Comparison of ENCODE assay signal across 1 cellular context in the genomic region with DNA sequence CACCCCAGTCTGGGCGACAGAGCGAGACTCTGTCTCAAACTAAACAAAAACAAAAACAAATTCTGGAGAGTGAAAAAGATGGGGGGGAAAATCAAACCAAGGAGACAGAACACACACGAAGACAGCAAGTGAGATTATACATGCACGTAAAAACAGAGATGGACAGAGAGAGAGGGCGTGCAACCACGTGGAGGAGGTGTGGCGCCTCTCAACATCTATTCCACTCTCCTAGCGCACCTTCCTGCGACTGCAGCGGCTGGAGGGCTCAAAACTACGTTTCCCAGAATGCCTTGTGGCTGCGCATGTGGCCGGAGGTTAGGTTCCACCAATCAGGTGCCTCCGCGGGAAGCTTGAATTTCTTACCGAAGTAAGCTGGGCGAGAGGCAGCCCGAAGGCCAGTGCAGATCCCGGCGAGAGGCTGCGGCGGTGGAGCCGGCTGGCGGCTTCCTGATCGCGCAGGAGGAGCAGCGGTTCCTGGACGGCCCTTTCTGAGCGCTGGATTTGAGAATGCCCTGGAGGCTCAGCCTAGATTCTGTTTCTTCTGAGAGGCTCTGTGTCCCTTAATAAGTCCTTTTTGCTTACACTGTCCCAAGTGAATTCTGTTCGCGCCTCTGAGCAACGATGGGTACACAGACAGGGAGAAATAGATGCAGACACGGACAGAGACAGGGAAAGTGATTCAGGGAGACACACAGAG.
TF ChIP-seq lines count a peak whose summit lies in the region.

No MANE protein-coding gene starts in this region.

TF ChIP-seq in K562, 482 proteins besides CTCF, POLR2A, EP300 and RAD21 (continued from another document and continues in another):
- TF ChIP-seq, protein P1, sequence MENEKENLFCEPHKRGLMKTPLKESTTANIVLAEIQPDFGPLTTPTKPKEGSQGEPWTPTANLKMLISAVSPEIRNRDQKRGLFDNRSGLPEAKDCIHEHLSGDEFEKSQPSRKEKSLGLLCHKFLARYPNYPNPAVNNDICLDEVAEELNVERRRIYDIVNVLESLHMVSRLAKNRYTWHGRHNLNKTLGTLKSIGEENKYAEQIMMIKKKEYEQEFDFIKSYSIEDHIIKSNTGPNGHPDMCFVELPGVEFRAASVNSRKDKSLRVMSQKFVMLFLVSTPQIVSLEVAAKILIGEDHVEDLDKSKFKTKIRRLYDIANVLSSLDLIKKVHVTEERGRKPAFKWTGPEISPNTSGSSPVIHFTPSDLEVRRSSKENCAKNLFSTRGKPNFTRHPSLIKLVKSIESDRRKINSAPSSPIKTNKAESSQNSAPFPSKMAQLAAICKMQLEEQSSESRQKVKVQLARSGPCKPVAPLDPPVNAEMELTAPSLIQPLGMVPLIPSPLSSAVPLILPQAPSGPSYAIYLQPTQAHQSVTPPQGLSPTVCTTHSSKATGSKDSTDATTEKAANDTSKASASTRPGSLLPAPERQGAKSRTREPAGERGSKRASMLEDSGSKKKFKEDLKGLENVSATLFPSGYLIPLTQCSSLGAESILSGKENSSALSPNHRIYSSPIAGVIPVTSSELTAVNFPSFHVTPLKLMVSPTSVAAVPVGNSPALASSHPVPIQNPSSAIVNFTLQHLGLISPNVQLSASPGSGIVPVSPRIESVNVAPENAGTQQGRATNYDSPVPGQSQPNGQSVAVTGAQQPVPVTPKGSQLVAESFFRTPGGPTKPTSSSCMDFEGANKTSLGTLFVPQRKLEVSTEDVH (IDR thresholded peaks at IDR 0.05; ENCODE audit: low read depth, partially characterized antibody): peak; percentile 62
- TF ChIP-seq CBFA2T2 (conservative IDR thresholded peaks at IDR 0.05): peak; percentile 28; the same call in 1 of the 2 replicates
- TF ChIP-seq TEAD1 (CRISPR knock-in tag; IDR thresholded peaks at IDR 0.05): peak in 1 of 2 experiments; percentile 55; a peak in 1 of 4 replicates
- TF ChIP-seq, protein P2, sequence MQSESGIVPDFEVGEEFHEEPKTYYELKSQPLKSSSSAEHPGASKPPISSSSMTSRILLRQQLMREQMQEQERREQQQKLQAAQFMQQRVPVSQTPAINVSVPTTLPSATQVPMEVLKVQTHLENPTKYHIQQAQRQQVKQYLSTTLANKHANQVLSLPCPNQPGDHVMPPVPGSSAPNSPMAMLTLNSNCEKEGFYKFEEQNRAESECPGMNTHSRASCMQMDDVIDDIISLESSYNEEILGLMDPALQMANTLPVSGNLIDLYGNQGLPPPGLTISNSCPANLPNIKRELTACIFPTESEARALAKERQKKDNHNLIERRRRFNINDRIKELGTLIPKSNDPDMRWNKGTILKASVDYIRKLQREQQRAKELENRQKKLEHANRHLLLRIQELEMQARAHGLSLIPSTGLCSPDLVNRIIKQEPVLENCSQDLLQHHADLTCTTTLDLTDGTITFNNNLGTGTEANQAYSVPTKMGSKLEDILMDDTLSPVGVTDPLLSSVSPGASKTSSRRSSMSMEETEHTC (IDR thresholded peaks at IDR 0.05): no peak
- TF ChIP-seq, protein P3, sequence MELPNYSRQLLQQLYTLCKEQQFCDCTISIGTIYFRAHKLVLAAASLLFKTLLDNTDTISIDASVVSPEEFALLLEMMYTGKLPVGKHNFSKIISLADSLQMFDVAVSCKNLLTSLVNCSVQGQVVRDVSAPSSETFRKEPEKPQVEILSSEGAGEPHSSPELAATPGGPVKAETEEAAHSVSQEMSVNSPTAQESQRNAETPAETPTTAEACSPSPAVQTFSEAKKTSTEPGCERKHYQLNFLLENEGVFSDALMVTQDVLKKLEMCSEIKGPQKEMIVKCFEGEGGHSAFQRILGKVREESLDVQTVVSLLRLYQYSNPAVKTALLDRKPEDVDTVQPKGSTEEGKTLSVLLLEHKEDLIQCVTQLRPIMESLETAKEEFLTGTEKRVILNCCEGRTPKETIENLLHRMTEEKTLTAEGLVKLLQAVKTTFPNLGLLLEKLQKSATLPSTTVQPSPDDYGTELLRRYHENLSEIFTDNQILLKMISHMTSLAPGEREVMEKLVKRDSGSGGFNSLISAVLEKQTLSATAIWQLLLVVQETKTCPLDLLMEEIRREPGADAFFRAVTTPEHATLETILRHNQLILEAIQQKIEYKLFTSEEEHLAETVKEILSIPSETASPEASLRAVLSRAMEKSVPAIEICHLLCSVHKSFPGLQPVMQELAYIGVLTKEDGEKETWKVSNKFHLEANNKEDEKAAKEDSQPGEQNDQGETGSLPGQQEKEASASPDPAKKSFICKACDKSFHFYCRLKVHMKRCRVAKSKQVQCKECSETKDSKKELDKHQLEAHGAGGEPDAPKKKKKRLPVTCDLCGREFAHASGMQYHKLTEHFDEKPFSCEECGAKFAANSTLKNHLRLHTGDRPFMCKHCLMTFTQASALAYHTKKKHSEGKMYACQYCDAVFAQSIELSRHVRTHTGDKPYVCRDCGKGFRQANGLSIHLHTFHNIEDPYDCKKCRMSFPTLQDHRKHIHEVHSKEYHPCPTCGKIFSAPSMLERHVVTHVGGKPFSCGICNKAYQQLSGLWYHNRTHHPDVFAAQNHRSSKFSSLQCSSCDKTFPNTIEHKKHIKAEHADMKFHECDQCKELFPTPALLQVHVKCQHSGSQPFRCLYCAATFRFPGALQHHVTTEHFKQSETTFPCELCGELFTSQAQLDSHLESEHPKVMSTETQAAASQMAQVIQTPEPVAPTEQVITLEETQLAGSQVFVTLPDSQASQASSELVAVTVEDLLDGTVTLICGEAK (IDR thresholded peaks at IDR 0.05): peak; percentile 61; the same call in 1 of the 2 replicates
- TF ChIP-seq, protein P3 (CRISPR knock-in tag; IDR thresholded peaks at IDR 0.05): no peak
- TF ChIP-seq HNRNPLL (IDR thresholded peaks at IDR 0.05; ENCODE audit: low read depth, low read length, poor library complexity, severe bottlenecking): peak; percentile 94
- TF ChIP-seq CBFA2T3 (IDR thresholded peaks at IDR 0.05): no peak
- TF ChIP-seq, protein P4, sequence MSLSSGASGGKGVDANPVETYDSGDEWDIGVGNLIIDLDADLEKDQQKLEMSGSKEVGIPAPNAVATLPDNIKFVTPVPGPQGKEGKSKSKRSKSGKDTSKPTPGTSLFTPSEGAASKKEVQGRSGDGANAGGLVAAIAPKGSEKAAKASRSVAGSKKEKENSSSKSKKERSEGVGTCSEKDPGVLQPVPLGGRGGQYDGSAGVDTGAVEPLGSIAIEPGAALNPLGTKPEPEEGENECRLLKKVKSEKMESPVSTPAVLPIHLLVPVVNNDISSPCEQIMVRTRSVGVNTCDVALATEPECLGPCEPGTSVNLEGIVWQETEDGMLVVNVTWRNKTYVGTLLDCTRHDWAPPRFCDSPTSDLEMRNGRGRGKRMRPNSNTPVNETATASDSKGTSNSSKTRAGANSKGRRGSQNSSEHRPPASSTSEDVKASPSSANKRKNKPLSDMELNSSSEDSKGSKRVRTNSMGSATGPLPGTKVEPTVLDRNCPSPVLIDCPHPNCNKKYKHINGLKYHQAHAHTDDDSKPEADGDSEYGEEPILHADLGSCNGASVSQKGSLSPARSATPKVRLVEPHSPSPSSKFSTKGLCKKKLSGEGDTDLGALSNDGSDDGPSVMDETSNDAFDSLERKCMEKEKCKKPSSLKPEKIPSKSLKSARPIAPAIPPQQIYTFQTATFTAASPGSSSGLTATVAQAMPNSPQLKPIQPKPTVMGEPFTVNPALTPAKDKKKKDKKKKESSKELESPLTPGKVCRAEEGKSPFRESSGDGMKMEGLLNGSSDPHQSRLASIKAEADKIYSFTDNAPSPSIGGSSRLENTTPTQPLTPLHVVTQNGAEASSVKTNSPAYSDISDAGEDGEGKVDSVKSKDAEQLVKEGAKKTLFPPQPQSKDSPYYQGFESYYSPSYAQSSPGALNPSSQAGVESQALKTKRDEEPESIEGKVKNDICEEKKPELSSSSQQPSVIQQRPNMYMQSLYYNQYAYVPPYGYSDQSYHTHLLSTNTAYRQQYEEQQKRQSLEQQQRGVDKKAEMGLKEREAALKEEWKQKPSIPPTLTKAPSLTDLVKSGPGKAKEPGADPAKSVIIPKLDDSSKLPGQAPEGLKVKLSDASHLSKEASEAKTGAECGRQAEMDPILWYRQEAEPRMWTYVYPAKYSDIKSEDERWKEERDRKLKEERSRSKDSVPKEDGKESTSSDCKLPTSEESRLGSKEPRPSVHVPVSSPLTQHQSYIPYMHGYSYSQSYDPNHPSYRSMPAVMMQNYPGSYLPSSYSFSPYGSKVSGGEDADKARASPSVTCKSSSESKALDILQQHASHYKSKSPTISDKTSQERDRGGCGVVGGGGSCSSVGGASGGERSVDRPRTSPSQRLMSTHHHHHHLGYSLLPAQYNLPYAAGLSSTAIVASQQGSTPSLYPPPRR (CRISPR knock-in tag; IDR thresholded peaks at IDR 0.05; ENCODE audit: borderline replicate concordance): no peak
- no peak for TF ChIP-seq ZNF232 (CRISPR knock-in tag; IDR thresholded peaks at IDR 0.05)
- TF ChIP-seq SMC3 (conservative IDR thresholded peaks at IDR 0.05; ENCODE audit: insufficient read depth, low read depth, low read length): no peak
